ENCODE assay signal across 14 cellular contexts in the genomic region with DNA sequence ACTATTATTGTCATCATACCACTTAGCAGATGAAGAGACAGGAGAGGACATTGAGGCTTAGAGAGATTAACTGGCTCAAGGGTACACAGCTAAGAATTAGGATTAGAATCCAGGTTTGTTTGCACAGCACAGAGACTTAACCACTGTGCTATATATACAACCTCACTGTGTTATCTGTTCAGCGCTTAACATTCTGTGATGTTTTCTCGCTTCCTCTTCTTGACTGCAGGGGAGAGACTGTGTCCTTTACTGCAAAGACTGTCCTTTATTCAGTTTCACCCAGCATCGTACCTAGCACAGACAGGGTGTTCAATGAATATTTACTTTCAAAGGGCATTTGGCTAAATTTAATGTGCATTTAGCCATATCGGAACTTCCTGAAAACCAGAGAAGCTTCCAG. TPM values are rescaled to one million over a fixed set of nuclear protein-coding genes. Genes with fewer than 3 reads are reported as not detected.
A peak's percentile ranks its signal among the peaks of the same experiment; 100 is the strongest.
DNase-seq lines count a peak whose midpoint lies in the region; ATAC-seq and TF ChIP-seq lines count a peak whose summit lies in the region.
"Had no signal": no experiment of that assay in that cellular context is flagged by ENCODE, and none has a peak within 500 bp of the region (broad histone marks: within the 10 kb centered on the region; RNA-seq: fewer than 3 reads in every experiment).

No MANE protein-coding gene starts in this region.

- no peaks in the 10 kb centered on the region for H3K27me3 Mint-ChIP-seq in glutamatergic neuron (ENCODE audit: unreplicated experiment)
- peaks cover 23% of the 10 kb centered on the region for H3K27me3 Mint-ChIP-seq in activated T-cell treated with anti-CD3 and anti-CD28 coated beads, Interleukin-2, amount 50 U/mL, for 4 hours (ENCODE audit: low read depth)

- DNase-seq in left lobe of liver (ENCODE audit: low spot score) (no peak), hepatic stellate cell (ENCODE audit: low spot score) (no peak), glutamatergic neuron (no peak), NCI-H2081 (lab: John Stamatoyannopoulos, UW) (no peak)
- DNase-seq in activated T-cell treated with anti-CD3 and anti-CD28 coated beads, Interleukin-2, amount 50 U/mL, for 4 hours, result no peak
- DNase-seq: activated CD8-positive, alpha-beta memory T cell treated with anti-CD3 and anti-CD28 coated beads, Interleukin-2, amount 50 U/mL, for 4 hours; DMS153; erythroblast; naive thymus-derived CD8-positive, alpha-beta T cell had no signal

- H3K4me1 Mint-ChIP-seq in glutamatergic neuron (ENCODE audit: low read depth, unreplicated experiment), result peaks cover 51% of the 10 kb centered on the region
- no peaks in the 10 kb centered on the region for H3K4me1 Mint-ChIP-seq in activated T-cell treated with anti-CD3 and anti-CD28 coated beads, Interleukin-2, amount 50 U/mL, for 4 hours (ENCODE audit: low read depth)
- H3K4me1 Mint-ChIP-seq: naive thymus-derived CD8-positive, alpha-beta T cell had no signal

- peaks cover 6% of the 10 kb centered on the region for H3K9me3 Mint-ChIP-seq in glutamatergic neuron (ENCODE audit: unreplicated experiment)
- H3K9me3 Mint-ChIP-seq in activated T-cell treated with anti-CD3 and anti-CD28 coated beads, Interleukin-2, amount 50 U/mL, for 4 hours, result no peaks in the 10 kb centered on the region
- H3K9me3 Mint-ChIP-seq: naive thymus-derived CD8-positive, alpha-beta T cell had no signal

- no peaks in the 10 kb centered on the region for H3K36me3 Mint-ChIP-seq in glutamatergic neuron (ENCODE audit: unreplicated experiment)
- H3K36me3 Mint-ChIP-seq in activated T-cell treated with anti-CD3 and anti-CD28 coated beads, Interleukin-2, amount 50 U/mL, for 4 hours (ENCODE audit: insufficient read depth), result no peaks in the 10 kb centered on the region
- H3K36me3 Mint-ChIP-seq: naive thymus-derived CD8-positive, alpha-beta T cell had no signal

- H3K4me3 Mint-ChIP-seq in glutamatergic neuron (ENCODE audit: unreplicated experiment), result no peak overlapping the region
- H3K4me3 Mint-ChIP-seq in activated T-cell treated with anti-CD3 and anti-CD28 coated beads, Interleukin-2, amount 50 U/mL, for 4 hours, result no peak overlapping the region
- H3K4me3 Mint-ChIP-seq: naive thymus-derived CD8-positive, alpha-beta T cell had no signal

- no peak overlapping the region for H3K27ac Mint-ChIP-seq in glutamatergic neuron (ENCODE audit: unreplicated experiment)

- ATAC-seq in GM19023 (IDR thresholded peaks at IDR 0.05; ENCODE audit: unreplicated experiment) (peak; percentile 96), GM21717 (IDR thresholded peaks at IDR 0.05; ENCODE audit: unreplicated experiment) (peak; percentile 99), HG03280 (IDR thresholded peaks at IDR 0.05; ENCODE audit: unreplicated experiment) (peak; percentile 96), left lobe of liver (peak; percentile 72)
- no peak for ATAC-seq in activated T-cell treated with anti-CD3 and anti-CD28 coated beads, Interleukin-2, amount 50 U/mL, for 4 hours
- ATAC-seq: naive thymus-derived CD8-positive, alpha-beta T cell had no signal

- no peak for TF ChIP-seq CTCF in glutamatergic neuron (IDR thresholded peaks at IDR 0.05; ENCODE audit: partially characterized antibody, unreplicated experiment)

RNA-seq across cellular contexts. Expression of gene PCDH8, which starts 54.9 kb away (rescaled TPM):
- total RNA-seq in left lobe of liver (not detected), glutamatergic neuron (ENCODE audit: unreplicated experiment) (89.0 TPM)
- not detected for total RNA-seq in activated T-cell treated with anti-CD3 and anti-CD28 coated beads, Interleukin-2, amount 50 U/mL, for 4 hours
- total RNA-seq: H4; naive thymus-derived CD8-positive, alpha-beta T cell; T-helper 1 cell treated with Interleukin-12 subunit alpha and Interleukin-12 subunit beta and Interleukin-4 antibody, amounts not matched to agents 30 ng/mL and 1 ng/mL, for 36 hours had no signal

Comparison
In these comparisons a context has a peak if more than half of its experiments do, and no peak if none do; other contexts are left out.
1. ATAC-seq: peak in GM19023 (single experiment), GM21717 (single experiment), HG03280 (single experiment) and left lobe of liver (single experiment); none in activated T-cell treated with anti-CD3 and anti-CD28 coated beads, Interleukin-2, amount 50 U/mL, for 4 hours (0 of 2).
2. RNA of gene PCDH8, which starts 54.9 kb away (total RNA-seq): 89.0 TPM in glutamatergic neuron (single experiment); not detected in left lobe of liver (single experiment) and not detected in activated T-cell treated with anti-CD3 and anti-CD28 coated beads, Interleukin-2, amount 50 U/mL, for 4 hours; every median in the first group is over 10 times any median in the second.